24 cellular contexts compared by ENCODE assay signal in genomic region chr19:35665157-35665556, GRCh38. TPM values are rescaled to one million over a fixed set of nuclear protein-coding genes. Genes with fewer than 3 reads are reported as not detected.
A peak's percentile ranks its signal among the peaks of the same experiment; 100 is the strongest.
DNase-seq lines count a peak whose midpoint lies in the region; ATAC-seq and TF ChIP-seq lines count a peak whose summit lies in the region.
"Had no signal": no experiment of that assay in that cellular context is flagged by ENCODE, and none has a peak within 500 bp of the region (broad histone marks: within the 10 kb centered on the region; RNA-seq: fewer than 3 reads in every experiment).

No MANE protein-coding gene starts in this region.

- H3K9me2 ChIP-seq in Karpas-422 (replicated peaks; ENCODE audit: insufficient read depth, low read length): no peaks in the 10 kb centered on the region

- no peak overlapping the region for H3K4me2 ChIP-seq in Karpas-422 (ENCODE audit: low read depth, low read length, poor library complexity, severe bottlenecking)
- H3K4me2 ChIP-seq: BLaER1 treated with 17β-estradiol and CSF1 and Interleukin-3, amounts not matched to agents 10 nM and 100 nM; GM23338 had no signal

- no peak overlapping the region for H3K4me3 ChIP-seq in Karpas-422 (ENCODE audit: low read length)
- H3K4me3 ChIP-seq in sigmoid colon: no peak overlapping the region
- H3K4me3 ChIP-seq: BLaER1 treated with 17β-estradiol and CSF1 and Interleukin-3, amounts not matched to agents 10 nM and 100 nM; GM23338 had no signal

- H3K27me3 ChIP-seq in Karpas-422 (ENCODE audit: low read length) (no peaks in the 10 kb centered on the region), sigmoid colon (no peaks in the 10 kb centered on the region)
- H3K27me3 ChIP-seq: BLaER1 treated with 17β-estradiol and CSF1 and Interleukin-3, amounts not matched to agents 10 nM and 100 nM had no signal

- intact Hi-C loops in activated CD4-positive, alpha-beta T cell treated with anti-CD3 and anti-CD28 coated beads for 36 hours (cut with DNase I, micrococcal nuclease): no loop called here
- intact Hi-C loops in activated CD4-positive, alpha-beta T cell treated with anti-CD3 and anti-CD28 coated beads, Interleukin-2, amount 10 ng/mL, durations not matched to agents 24 days and 14 days (cut with micrococcal nuclease): no loop called here
- intact Hi-C loops in sigmoid colon (cut with DNase I): no loop called here

- peak overlapping the region; percentile 60 for H3K27ac Mint-ChIP-seq in activated CD4-positive, alpha-beta T cell treated with anti-CD3 and anti-CD28 coated beads for 36 hours
- H3K27ac Mint-ChIP-seq in activated CD4-positive, alpha-beta T cell treated with anti-CD3 and anti-CD28 coated beads, Interleukin-2, amount 10 ng/mL, durations not matched to agents 24 days and 14 days: no peak overlapping the region
- H3K27ac Mint-ChIP-seq: CD14-positive monocyte; CD4-positive, alpha-beta T cell; CD8-positive, alpha-beta memory T cell; GM23338; H9 had no signal

- no peak for DNase-seq in activated CD4-positive, alpha-beta T cell treated with anti-CD3 and anti-CD28 coated beads for 36 hours
- DNase-seq in activated CD4-positive, alpha-beta T cell treated with anti-CD3 and anti-CD28 coated beads, Interleukin-2, amount 10 ng/mL, durations not matched to agents 24 days and 14 days: no peak
- DNase-seq in Karpas-422: peak; percentile 19
- peak; percentile 5 for DNase-seq in iPS-NIHi11 (ENCODE audit: low spot score)
- peak; percentile 35 for DNase-seq in sigmoid colon
- no peak for DNase-seq in DMS53 (lab: John Stamatoyannopoulos, UW)
- DNase-seq in middle frontal gyrus (ENCODE audit: extremely low spot score, low spot score): no peak
- DNase-seq: AML-193; BE2C; CD4-positive, alpha-beta T cell; CD8-positive, alpha-beta memory T cell; DMS 273 treated with DMSO at 0.1 percent for 48 hours; DMS79 treated with DMSO at 0.1 percent for 48 hours; GF-D8; H9 had no signal

- H3K36me3 ChIP-seq in Karpas-422 (ENCODE audit: insufficient read depth, low read length) (no peaks in the 10 kb centered on the region), sigmoid colon (peaks cover 0 to 60% (median 7%) of the 10 kb centered on the region in 4 donors)
- H3K36me3 ChIP-seq: BE2C had no signal

- no peak for TF ChIP-seq POLR2A in sigmoid colon (IDR thresholded peaks at IDR 0.05)

- no peak for TF ChIP-seq EP300 in sigmoid colon (IDR thresholded peaks at IDR 0.05)

- H3K4me1 ChIP-seq in Karpas-422 (ENCODE audit: low read length): no peaks in the 10 kb centered on the region
- no peaks in the 10 kb centered on the region for H3K4me1 ChIP-seq in sigmoid colon
- H3K4me1 ChIP-seq: BE2C had no signal

- H4K20me1 ChIP-seq in Karpas-422 (ENCODE audit: insufficient read depth, low read depth, low read length): no peaks in the 10 kb centered on the region
- H4K20me1 ChIP-seq: BLaER1 treated with 17β-estradiol and CSF1 and Interleukin-3, amounts not matched to agents 10 nM and 100 nM had no signal

- no peak for ATAC-seq in activated CD4-positive, alpha-beta T cell treated with anti-CD3 and anti-CD28 coated beads for 36 hours
- ATAC-seq: GM23338, HCT116 had no signal

- CTCF ChIA-PET in activated CD4-positive, alpha-beta T cell treated with anti-CD3 and anti-CD28 coated beads for 36 hours (lab: Charles Lee): no interaction called here

- no peaks in the 10 kb centered on the region for H3K4me1 Mint-ChIP-seq in activated CD4-positive, alpha-beta T cell treated with anti-CD3 and anti-CD28 coated beads for 36 hours
- H3K4me1 Mint-ChIP-seq in activated CD4-positive, alpha-beta T cell treated with anti-CD3 and anti-CD28 coated beads, Interleukin-2, amount 10 ng/mL, durations not matched to agents 24 days and 14 days: no peaks in the 10 kb centered on the region
- H3K4me1 Mint-ChIP-seq: CD14-positive monocyte; CD8-positive, alpha-beta memory T cell had no signal

- H3K9me3 ChIP-seq in Karpas-422 (ENCODE audit: low read length) (no peaks in the 10 kb centered on the region), sigmoid colon (no peaks in the 10 kb centered on the region)
- H3K9me3 ChIP-seq: BE2C; BLaER1 treated with 17β-estradiol and CSF1 and Interleukin-3, amounts not matched to agents 10 nM and 100 nM had no signal

- H3K27me3 Mint-ChIP-seq in activated CD4-positive, alpha-beta T cell treated with anti-CD3 and anti-CD28 coated beads for 36 hours: peaks cover 6% of the 10 kb centered on the region
- peaks cover 7% of the 10 kb centered on the region for H3K27me3 Mint-ChIP-seq in activated CD4-positive, alpha-beta T cell treated with anti-CD3 and anti-CD28 coated beads, Interleukin-2, amount 10 ng/mL, durations not matched to agents 24 days and 14 days

- H3K79me2 ChIP-seq in Karpas-422 (ENCODE audit: low read length): no peaks in the 10 kb centered on the region

- no peak for TF ChIP-seq CTCF in sigmoid colon (IDR thresholded peaks at IDR 0.05)

- H2AFZ ChIP-seq in Karpas-422 (ENCODE audit: low read length): no peak overlapping the region
- H2AFZ ChIP-seq: GM23338 had no signal

- peaks cover 21% of the 10 kb centered on the region for H3K36me3 Mint-ChIP-seq in activated CD4-positive, alpha-beta T cell treated with anti-CD3 and anti-CD28 coated beads for 36 hours (ENCODE audit: low read depth)
- no peaks in the 10 kb centered on the region for H3K36me3 Mint-ChIP-seq in activated CD4-positive, alpha-beta T cell treated with anti-CD3 and anti-CD28 coated beads, Interleukin-2, amount 10 ng/mL, durations not matched to agents 24 days and 14 days (ENCODE audit: low read depth)

- no peak overlapping the region for H3K4me3 Mint-ChIP-seq in activated CD4-positive, alpha-beta T cell treated with anti-CD3 and anti-CD28 coated beads for 36 hours
- no peak overlapping the region for H3K4me3 Mint-ChIP-seq in activated CD4-positive, alpha-beta T cell treated with anti-CD3 and anti-CD28 coated beads, Interleukin-2, amount 10 ng/mL, durations not matched to agents 24 days and 14 days
- H3K4me3 Mint-ChIP-seq: CD14-positive monocyte; CD4-positive, alpha-beta T cell; CD8-positive, alpha-beta memory T cell; GM23338; H9 had no signal

- 94 to 97% methylated on average over 24 of the region's 24 CpGs for WGBS in sigmoid colon, 2 donors

- no peak overlapping the region for H3K9ac ChIP-seq in Karpas-422 (ENCODE audit: low read length)
- H3K9ac ChIP-seq: BLaER1 treated with 17β-estradiol and CSF1 and Interleukin-3, amounts not matched to agents 10 nM and 100 nM had no signal

- POLR2A ChIA-PET in activated CD4-positive, alpha-beta T cell treated with anti-CD3 and anti-CD28 coated beads for 36 hours (lab: Charles Lee): no interaction called here

- H3K9me3 Mint-ChIP-seq in activated CD4-positive, alpha-beta T cell treated with anti-CD3 and anti-CD28 coated beads for 36 hours (ENCODE audit: low read depth): no peaks in the 10 kb centered on the region
- no peaks in the 10 kb centered on the region for H3K9me3 Mint-ChIP-seq in activated CD4-positive, alpha-beta T cell treated with anti-CD3 and anti-CD28 coated beads, Interleukin-2, amount 10 ng/mL, durations not matched to agents 24 days and 14 days
- H3K9me3 Mint-ChIP-seq: CD4-positive, alpha-beta T cell; GM23338; H9 had no signal

- H3K27ac ChIP-seq in Karpas-422 (ENCODE audit: low read length) (no peak overlapping the region), sigmoid colon (no peak overlapping the region)
- H3K27ac ChIP-seq: 22Rv1; BLaER1 treated with 17β-estradiol and CSF1 and Interleukin-3, amounts not matched to agents 10 nM and 100 nM had no signal

RNA-seq across cellular contexts. Expression of gene UPK1A, which starts 1.2 kb away (rescaled TPM):
- 1 to 10 TPM; 1.2 to 1.8 TPM for total RNA-seq in activated CD4-positive, alpha-beta T cell treated with anti-CD3 and anti-CD28 coated beads for 36 hours
- 0.77 and 0.92 TPM in 2 replicates for total RNA-seq in activated CD4-positive, alpha-beta T cell treated with anti-CD3 and anti-CD28 coated beads, Interleukin-2, amount 10 ng/mL, durations not matched to agents 24 days and 14 days
- not detected in 2 replicates for total RNA-seq in Karpas-422 (2014; rRNA removed; shearing (Covaris generic); ENCODE audit: low replicate concordance)
- total RNA-seq in sigmoid colon: under 1 TPM in 1 of 4 donors, not detected in 3; 0.55 TPM
- polyA plus RNA-seq in sigmoid colon: not detected
- total RNA-seq: Daoy, G401, H4 had no signal
- polyA plus RNA-seq: AG04450; CD14-positive monocyte; CD8-positive, alpha-beta memory T cell had no signal

RNA-seq across cellular contexts. Expression of gene COX6B1, which starts 17.0 kb away (rescaled TPM):
- 100 to 1,000 TPM; 385 to 437 TPM for total RNA-seq in activated CD4-positive, alpha-beta T cell treated with anti-CD3 and anti-CD28 coated beads for 36 hours
- 451 and 472 TPM in 2 replicates for total RNA-seq in activated CD4-positive, alpha-beta T cell treated with anti-CD3 and anti-CD28 coated beads, Interleukin-2, amount 10 ng/mL, durations not matched to agents 24 days and 14 days
- total RNA-seq in Karpas-422 (2014; rRNA removed; shearing (Covaris generic); ENCODE audit: low replicate concordance): 445 and 611 TPM in 2 replicates
- 100 to 1,000 TPM; 593 to 780 (median 696) TPM for total RNA-seq in sigmoid colon
- polyA plus RNA-seq in sigmoid colon: 1,000 to 10,000 TPM; 1,177 to 1,718 (median 1,686) TPM

RNA-seq across cellular contexts. Expression of gene ETV2, which starts 23.6 kb away (rescaled TPM):
- 1 to 10 TPM in 1 of 2 experiments, under 1 TPM in 1; 0.37 to 1.1 TPM for total RNA-seq in activated CD4-positive, alpha-beta T cell treated with anti-CD3 and anti-CD28 coated beads for 36 hours
- 0.93 and 1.1 TPM in 2 replicates for total RNA-seq in activated CD4-positive, alpha-beta T cell treated with anti-CD3 and anti-CD28 coated beads, Interleukin-2, amount 10 ng/mL, durations not matched to agents 24 days and 14 days
- total RNA-seq in Karpas-422 (2014; rRNA removed; shearing (Covaris generic); ENCODE audit: low replicate concordance): 0.54 and 0.75 TPM in 2 replicates
- 1 to 10 TPM in 2 of 4 donors, under 1 TPM in 1, not detected in 1; 0.55 to 2.3 (median 1.1) TPM for total RNA-seq in sigmoid colon
- 1 to 10 TPM; 2.0 to 5.4 (median 4.9) TPM for polyA plus RNA-seq in sigmoid colon
- total RNA-seq: Daoy, G401 had no signal

RNA-seq across cellular contexts. Expression of gene RBM42, which starts 36.3 kb away (rescaled TPM):
- 10 to 100 TPM; 87.5 to 94.4 TPM for total RNA-seq in activated CD4-positive, alpha-beta T cell treated with anti-CD3 and anti-CD28 coated beads for 36 hours
- total RNA-seq in activated CD4-positive, alpha-beta T cell treated with anti-CD3 and anti-CD28 coated beads, Interleukin-2, amount 10 ng/mL, durations not matched to agents 24 days and 14 days: 114 and 115 TPM in 2 replicates
- total RNA-seq in Karpas-422 (2014; rRNA removed; shearing (Covaris generic); ENCODE audit: low replicate concordance): 36.9 and 82.1 TPM in 2 replicates
- 10 to 100 TPM; 43.5 to 61.2 (median 53.2) TPM for total RNA-seq in sigmoid colon
- polyA plus RNA-seq in sigmoid colon: 10 to 100 TPM; 51.3 to 78.3 (median 55.9) TPM

RNA-seq across cellular contexts. Expression of gene ZBTB32, which starts 39.2 kb away (rescaled TPM):
- total RNA-seq in activated CD4-positive, alpha-beta T cell treated with anti-CD3 and anti-CD28 coated beads for 36 hours: 100 to 1,000 TPM; 232 to 265 TPM
- total RNA-seq in activated CD4-positive, alpha-beta T cell treated with anti-CD3 and anti-CD28 coated beads, Interleukin-2, amount 10 ng/mL, durations not matched to agents 24 days and 14 days: 140 and 142 TPM in 2 replicates
- not detected in 2 replicates for total RNA-seq in Karpas-422 (2014; rRNA removed; shearing (Covaris generic); ENCODE audit: low replicate concordance)
- total RNA-seq in sigmoid colon: not detected
- 1 to 10 TPM in 1 of 3 donors, not detected in 2; 3.1 TPM for polyA plus RNA-seq in sigmoid colon
- total RNA-seq: GM23338, H4 had no signal
- polyA plus RNA-seq: AG04450, CD14-positive monocyte had no signal

Comparison
In these comparisons a context has a peak if more than half of its experiments do, and no peak if none do; other contexts are left out.
1. DNase-seq: peak in Karpas-422 (single experiment), iPS-NIHi11 (single experiment) and sigmoid colon (single experiment); none in activated CD4-positive, alpha-beta T cell treated with anti-CD3 and anti-CD28 coated beads for 36 hours (single experiment), activated CD4-positive, alpha-beta T cell treated with anti-CD3 and anti-CD28 coated beads, Interleukin-2, amount 10 ng/mL, durations not matched to agents 24 days and 14 days (single experiment), DMS53 (single experiment) and middle frontal gyrus (single experiment).